12 cellular contexts compared by ENCODE assay signal in genomic region chr4:6912412-6912811, GRCh38. TPM values are rescaled to one million over a fixed set of nuclear protein-coding genes. Genes with fewer than 3 reads are reported as not detected.
A peak's percentile ranks its signal among the peaks of the same experiment; 100 is the strongest.
DNase-seq lines count a peak whose midpoint lies in the region; ATAC-seq and TF ChIP-seq lines count a peak whose summit lies in the region.
"Had no signal": no experiment of that assay in that cellular context is flagged by ENCODE, and none has a peak within 500 bp of the region (broad histone marks: within the 10 kb centered on the region; RNA-seq: fewer than 3 reads in every experiment).

No MANE protein-coding gene starts in this region.

- H3K36me3 Mint-ChIP-seq in activated T-cell treated with anti-CD3 and anti-CD28 coated beads, Interleukin-2, amount 50 U/mL, for 72 hours (ENCODE audit: insufficient read depth in 2 of 2) = no peaks in the 10 kb centered on the region

- no peaks in the 10 kb centered on the region for H3K9me3 ChIP-seq in right atrium auricular region
- no peaks in the 10 kb centered on the region for H3K9me3 ChIP-seq in gastrocnemius medialis
- H3K9me3 ChIP-seq: ascending aorta, mucosa of descending colon had no signal

- peak overlapping the region; percentile 21 to 40 for H3K4me3 Mint-ChIP-seq in activated T-cell treated with anti-CD3 and anti-CD28 coated beads, Interleukin-2, amount 50 U/mL, for 72 hours

- H3K4me3 ChIP-seq in right atrium auricular region (no peak overlapping the region), gastrocnemius medialis (no peak overlapping the region)
- H3K4me3 ChIP-seq: ascending aorta, mucosa of descending colon had no signal

- no peaks in the 10 kb centered on the region for H3K36me3 ChIP-seq in right atrium auricular region
- no peaks in the 10 kb centered on the region for H3K36me3 ChIP-seq in gastrocnemius medialis
- H3K36me3 ChIP-seq: ascending aorta had no signal

- no peaks in the 10 kb centered on the region for H3K27me3 ChIP-seq in right atrium auricular region
- H3K27me3 ChIP-seq in gastrocnemius medialis = no peaks in the 10 kb centered on the region
- H3K27me3 ChIP-seq: ascending aorta had no signal

- TF ChIP-seq CTCF in right atrium auricular region (IDR thresholded peaks at IDR 0.05) (no peak), gastrocnemius medialis (IDR thresholded peaks at IDR 0.05 in 4 of 5, conservative IDR thresholded peaks at IDR 0.05 in 1 of 5) (no peak)

- peaks cover 74% of the 10 kb centered on the region for H3K4me1 Mint-ChIP-seq in activated T-cell treated with anti-CD3 and anti-CD28 coated beads, Interleukin-2, amount 50 U/mL, for 72 hours (ENCODE audit: low read depth)

- peak overlapping the region; percentile 48 to 56 for H3K27ac ChIP-seq in right atrium auricular region
- peak overlapping the region; percentile 75 to 100 (median 96) for H3K27ac ChIP-seq in gastrocnemius medialis
- H3K27ac ChIP-seq: ascending aorta had no signal

- TF ChIP-seq POLR2A in gastrocnemius medialis (IDR thresholded peaks at IDR 0.05) = peak in 1 of 2 donors; percentile 30

- DNase-seq in activated T-cell treated with anti-CD3 and anti-CD28 coated beads, Interleukin-2, amount 50 U/mL, for 72 hours = no peak
- DNase-seq in activated T-cell treated with anti-CD3 and anti-CD28 coated beads, Interleukin-2, amount 50 U/mL, for 1 hour = no peak
- DNase-seq in SKM-1 (lab: John Stamatoyannopoulos, UW; ENCODE audit: unreplicated experiment) = peak; percentile 58
- no peak for DNase-seq in right atrium auricular region (ENCODE audit: low spot score)
- DNase-seq in gastrocnemius medialis = peak in 1 of 2 donors; percentile 55
- DNase-seq in KG1 (lab: John Stamatoyannopoulos, UW) = no peak
- DNase-seq: dermis blood vessel endothelial cell, NCI-H1417 had no signal

- H3K27ac Mint-ChIP-seq in activated T-cell treated with anti-CD3 and anti-CD28 coated beads, Interleukin-2, amount 50 U/mL, for 72 hours = peak overlapping the region; percentile 3

- peaks cover 5% of the 10 kb centered on the region for H3K27me3 Mint-ChIP-seq in activated T-cell treated with anti-CD3 and anti-CD28 coated beads, Interleukin-2, amount 50 U/mL, for 72 hours (ENCODE audit: low read depth)

- ATAC-seq in activated T-cell treated with anti-CD3 and anti-CD28 coated beads, Interleukin-2, amount 50 U/mL, for 72 hours (replicated peaks in 1 of 2) = no peak
- ATAC-seq in gastrocnemius medialis = peak in 1 of 2 donors; percentile 36
- ATAC-seq in HG03432 (IDR thresholded peaks at IDR 0.05; ENCODE audit: unreplicated experiment) = no peak
- ATAC-seq in GM18517 (IDR thresholded peaks at IDR 0.05; ENCODE audit: unreplicated experiment) = no peak
- ATAC-seq: mucosa of descending colon had no signal

- intact Hi-C loops in gastrocnemius medialis (cut with DNase I; ENCODE audit: low total_unique reads) = loop anchor here (5.0 kb wide), 1 partner anchor 55 kb away; no protein-coding TSS in a partner anchor

- H3K4me1 ChIP-seq in right atrium auricular region (peaks cover 0 to 55% of the 10 kb centered on the region in 2 donors), gastrocnemius medialis (peaks cover 53 to 56% of the 10 kb centered on the region in 2 donors)

- no peaks in the 10 kb centered on the region for H3K9me3 Mint-ChIP-seq in activated T-cell treated with anti-CD3 and anti-CD28 coated beads, Interleukin-2, amount 50 U/mL, for 72 hours

- in situ Hi-C loops in gastrocnemius medialis (cut with MboI; ENCODE audit: low sequenced_read_pairs in 4 of 4) = loop anchor here in 2 of 4 donors (10.0 to 25.0 kb wide), 2 partner anchors 72 to 150 kb away; partner anchors contain the start of gene GRPEL1 (in 1 of the 2)

RNA-seq across cellular contexts. Expression of gene TBC1D14, which starts 2.8 kb away (rescaled TPM):
- total RNA-seq in activated T-cell treated with anti-CD3 and anti-CD28 coated beads, Interleukin-2, amount 50 U/mL, for 72 hours = 10 to 100 TPM; 26.5 to 32.4 TPM
- total RNA-seq in right atrium auricular region = 10 to 100 TPM; 33.7 to 34.0 TPM
- total RNA-seq in gastrocnemius medialis = 10 to 100 TPM; 36.0 to 56.2 (median 41.4) TPM
